In genomic region chr3:69433938-69434263, GRCh38 we compare ENCODE assay signal across 10 cellular contexts. TPM values are rescaled to one million over a fixed set of nuclear protein-coding genes. Genes with fewer than 3 reads are reported as not detected.
A peak's percentile ranks its signal among the peaks of the same experiment; 100 is the strongest.
DNase-seq lines count a peak whose midpoint lies in the region; ATAC-seq and TF ChIP-seq lines count a peak whose summit lies in the region.
"Had no signal": no experiment of that assay in that cellular context is flagged by ENCODE, and none has a peak within 500 bp of the region (broad histone marks: within the 10 kb centered on the region; RNA-seq: fewer than 3 reads in every experiment).

No MANE protein-coding gene starts in this region.

- H3K36me3 ChIP-seq in HEK293 (ENCODE audit: control insufficient read depth in 2 of 2, insufficient read depth in 1 of 2, low read length in 2 of 2) (no peaks in the 10 kb centered on the region), osteoblast (ENCODE audit: insufficient read depth, low read length) (no peaks in the 10 kb centered on the region)

- H3K4me3 Mint-ChIP-seq in T-cell = no peak overlapping the region

- ATAC-seq in T-cell (replicated peaks in 1 of 4) (no peak), HG02678 (IDR thresholded peaks at IDR 0.05; ENCODE audit: unreplicated experiment) (no peak)

- peaks cover 14% of the 10 kb centered on the region for H3K27me3 ChIP-seq in osteoblast (ENCODE audit: insufficient read depth, low read length)

- no peaks in the 10 kb centered on the region for H4K20me1 ChIP-seq in osteoblast (ENCODE audit: insufficient read depth, low read length)

- TF ChIP-seq CTCF in HEK293 (tag by site-specific recombination; IDR thresholded peaks at IDR 0.05) (no peak), VCaP (conservative IDR thresholded peaks at IDR 0.05) (no peak), osteoblast (IDR thresholded peaks at IDR 0.05; ENCODE audit: extremely low read depth, low read depth, low read length) (no peak)

- no peaks in the 10 kb centered on the region for H3K79me2 ChIP-seq in osteoblast (ENCODE audit: insufficient read depth, low read length)

- H3K4me1 ChIP-seq in HEK293 (ENCODE audit: control insufficient read depth, insufficient read depth, low read length) = no peaks in the 10 kb centered on the region
- no peaks in the 10 kb centered on the region for H3K4me1 ChIP-seq in osteoblast (ENCODE audit: insufficient read depth, low read length)

- POLR2A ChIA-PET in HEK293 (lab: Yijun Ruan, JAX) = interaction anchor here (0.6 kb wide), 1 partner anchor 51 kb away, joined by 4 read pairs; no protein-coding TSS in a partner anchor
- POLR2A ChIA-PET in T-cell (lab: Charles Lee) = interaction anchor here in 1 of 2 donors (0.6 kb wide), 1 partner anchor 84 kb away, joined by 5 read pairs; no protein-coding TSS in a partner anchor

- H3K4me3 ChIP-seq in HEK293 (ENCODE audit: low read depth, low read length) = no peak overlapping the region
- H3K4me3 ChIP-seq in osteoblast (ENCODE audit: insufficient read depth, low read length) = no peak overlapping the region

- CTCF ChIA-PET in HEK293 (lab: Yijun Ruan, JAX) (interaction anchor here (0.8 to 1.4 kb wide), 3 partner anchors 24 to 314 kb away, joined by 3 to 4 read pairs (median 4); no protein-coding TSS in a partner anchor), T-cell (lab: Charles Lee) (no interaction called here)

- H3K4me2 ChIP-seq in osteoblast (ENCODE audit: insufficient read depth, low read length) = no peak overlapping the region

- H3K27ac ChIP-seq in HEK293 (ENCODE audit: extremely low read depth, low read depth, low read length) (no peak overlapping the region), VCaP (peak overlapping the region; percentile 55), osteoblast (ENCODE audit: low read depth, low read length) (no peak overlapping the region)

- H3K9me3 ChIP-seq in HEK293 (ENCODE audit: control insufficient read depth, insufficient read depth, low read depth, low read length) = no peaks in the 10 kb centered on the region
- H3K9me3 ChIP-seq in osteoblast (ENCODE audit: low read depth, low read length) = no peaks in the 10 kb centered on the region

- DNase-seq in EH (ENCODE audit: low read depth) (peak; percentile 69), kidney tubule cell (ENCODE audit: low spot score) (peak; percentile 33), T-cell (no peak), osteoblast (ENCODE audit: insufficient read length, low spot score, missing footprints) (no peak), NCI-H446 (lab: John Stamatoyannopoulos, UW) (no peak)
- DNase-seq: DMS79 treated with DMSO at 0.1 percent for 48 hours, NCI-H2081 treated with DMSO at 0.1 percent for 48 hours had no signal

- no peaks in the 10 kb centered on the region for H3K4me1 Mint-ChIP-seq in T-cell

- no peak overlapping the region for H2AFZ ChIP-seq in osteoblast (ENCODE audit: low read length)

- no peaks in the 10 kb centered on the region for H3K36me3 Mint-ChIP-seq in T-cell

- H3K27ac Mint-ChIP-seq in T-cell = no peak overlapping the region

- H3K27me3 Mint-ChIP-seq in T-cell = peaks cover 6 to 10% of the 10 kb centered on the region in 2 donors

- H3K9me3 Mint-ChIP-seq in T-cell = no peaks in the 10 kb centered on the region

TF ChIP-seq in HEK293, 187 proteins besides CTCF, POLR2A, EP300 and RAD21:
- TF ChIP-seq ZNF76 (tag by site-specific recombination; IDR thresholded peaks at IDR 0.05; ENCODE audit: borderline replicate concordance, low read depth) (no peak), ZNF660 (tag by site-specific recombination; IDR thresholded peaks at IDR 0.05) (peak; percentile 39; the same call in 1 of the 2 replicates), ZXDB (tag by site-specific recombination; IDR thresholded peaks at IDR 0.05) (peak; percentile 16; the same call in 1 of the 2 replicates), ZNF416 (tag by site-specific recombination; IDR thresholded peaks at IDR 0.05) (no peak), ZNF629 (tag by site-specific recombination; IDR thresholded peaks at IDR 0.05) (peak; percentile 79), ZNF692 (tag by site-specific recombination; IDR thresholded peaks at IDR 0.05) (0 out of 2 replicates have a peak, but pooled peaks have one; percentile 36), ZNF677 (tag by site-specific recombination; IDR thresholded peaks at IDR 0.05) (no peak), PRDM6 (tag by site-specific recombination; IDR thresholded peaks at IDR 0.05) (peak; percentile 16; the same call in 1 of the 2 replicates), IKZF3 (tag by site-specific recombination; IDR thresholded peaks at IDR 0.05) (0 out of 2 replicates have a peak, but pooled peaks have one; percentile 51), ZNF600 (tag by site-specific recombination; IDR thresholded peaks at IDR 0.05) (0 out of 2 replicates have a peak, but pooled peaks have one; percentile 15), ZNF366 (tag by site-specific recombination; conservative IDR thresholded peaks at IDR 0.05) (peak; percentile 37; the same call in 1 of the 2 replicates), ZNF398 (tag by site-specific recombination; IDR thresholded peaks at IDR 0.05) (0 out of 2 replicates have a peak, but pooled peaks have one; percentile 16), ZBTB21 (tag by site-specific recombination; IDR thresholded peaks at IDR 0.05) (peak; percentile 64; the same call in 1 of the 2 replicates), ZNF843 (tag by site-specific recombination; IDR thresholded peaks at IDR 0.05) (peak; percentile 58)
TF ChIP-seq in HEK293: peak in this region for 11.

RNA-seq across cellular contexts. Expression of gene FRMD4B, which starts 48.0 kb away (rescaled TPM):
- total RNA-seq in T-cell (10 to 100 TPM in 3 of 5 donors, 1 to 10 TPM in 2; 5.5 to 23.1 (median 10.9) TPM), osteoblast (0.72 and 0.88 TPM in 2 replicates)

Comparison
In these comparisons a context has a peak if more than half of its experiments do, and no peak if none do; other contexts are left out.
1. DNase-seq: peak in EH (single experiment) and kidney tubule cell (single experiment); none in T-cell (0 of 34), osteoblast (single experiment) and NCI-H446 (0 of 2).